Comparison of ENCODE assay signal across 24 cellular contexts in the genomic region with DNA sequence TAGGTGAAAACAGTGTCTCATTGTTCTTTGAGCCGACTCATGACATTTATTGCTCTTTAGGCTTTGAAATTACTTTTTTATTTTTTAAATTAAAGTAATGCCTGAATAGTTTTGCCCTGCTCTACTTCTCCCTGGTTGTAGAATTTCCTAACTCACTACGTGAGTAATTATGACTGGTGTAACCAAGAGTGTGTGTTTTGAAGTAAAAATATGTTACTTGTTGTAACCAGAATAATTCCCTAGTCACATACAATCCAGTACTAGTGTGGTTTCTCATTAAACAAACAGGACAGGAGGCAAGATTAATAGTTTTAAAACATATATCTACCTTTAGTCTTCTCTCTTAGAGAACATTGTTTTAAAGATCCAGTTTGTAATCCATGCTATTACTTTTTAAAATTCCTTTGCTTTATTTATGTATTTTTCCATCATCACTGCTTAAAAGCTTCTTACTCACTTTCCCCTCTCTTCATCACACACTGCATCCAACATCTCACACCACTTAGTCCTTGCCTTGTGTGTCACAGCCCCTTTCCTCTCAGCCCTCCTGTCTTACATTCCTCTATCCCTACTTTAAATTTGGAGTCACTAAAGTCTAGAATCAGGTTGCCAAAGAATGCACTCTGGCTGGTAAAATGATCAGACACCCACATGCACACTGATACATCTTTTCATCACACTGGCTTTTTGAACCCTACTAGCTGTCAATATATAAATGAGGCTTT.
A peak's percentile ranks its signal among the peaks of the same experiment; 100 is the strongest.
DNase-seq lines count a peak whose midpoint lies in the region; FAIRE-seq and TF ChIP-seq lines count a peak whose summit lies in the region.
"Had no signal": no experiment of that assay in that cellular context is flagged by ENCODE, and none has a peak within 500 bp of the region (broad histone marks: within the 10 kb centered on the region; RNA-seq: fewer than 3 reads in every experiment).

No MANE protein-coding gene starts in this region.

- no peak overlapping the region for H3K9ac ChIP-seq in smooth muscle cell (ENCODE audit: low read depth)

- peaks cover 30% of the 10 kb centered on the region for H3F3A ChIP-seq in smooth muscle cell (ENCODE audit: low read depth)

- peak overlapping the region; percentile 15 for H3K4me2 ChIP-seq in smooth muscle cell

- H3K27me3 ChIP-seq in smooth muscle cell (ENCODE audit: low read depth) (no peaks in the 10 kb centered on the region), H7 (ENCODE audit: control insufficient read depth, insufficient read depth, low read length) (no peaks in the 10 kb centered on the region)
- H3K27me3 ChIP-seq: gastrocnemius medialis had no signal

- H3K9me3 ChIP-seq in smooth muscle cell (replicated peaks; ENCODE audit: low read depth) = no peaks in the 10 kb centered on the region
- H3K9me3 ChIP-seq: gastrocnemius medialis, thoracic aorta had no signal

- no peaks in the 10 kb centered on the region for H3K79me2 ChIP-seq in smooth muscle cell (ENCODE audit: low read depth)

- H4K20me1 ChIP-seq in smooth muscle cell (ENCODE audit: low read depth) = no peaks in the 10 kb centered on the region

- H3K36me3 ChIP-seq in smooth muscle cell (ENCODE audit: low read depth) (no peaks in the 10 kb centered on the region), H7 (replicated peaks; ENCODE audit: control insufficient read depth, insufficient read depth, low read length) (no peaks in the 10 kb centered on the region)
- H3K36me3 ChIP-seq: gastrocnemius medialis, thoracic aorta had no signal

- H3K4me1 ChIP-seq in smooth muscle cell (ENCODE audit: low read depth) = no peaks in the 10 kb centered on the region
- H3K4me1 ChIP-seq: gastrocnemius medialis had no signal

- 73% methylated on average over 2 of the region's 2 CpGs for WGBS in smooth muscle cell (ENCODE audit: low lambda C conversion rate)

- peak; percentile 44 for DNase-seq in GM03348 (ENCODE audit: low spot score)
- peak; percentile 52 for DNase-seq in RCC 7860 (ENCODE audit: low spot score)
- DNase-seq in fibroblast of villous mesenchyme (ENCODE audit: low read depth) = peak; percentile 44
- DNase-seq in smooth muscle cell (lab: John Stamatoyannopoulos, UW; ENCODE audit: unreplicated experiment) = no peak
- no peak for DNase-seq in H7
- no peak for DNase-seq in putamen (ENCODE audit: low spot score)
- no peak for DNase-seq in stimulated activated naive CD4-positive, alpha-beta T cell treated with Interleukin-2 at 50 U/mL for 16 hours (lab: John Stamatoyannopoulos, UW)
- no peak for DNase-seq in SIG-M5 treated with dmso at 0.1 percent for 504 hours (lab: John Stamatoyannopoulos, UW; ENCODE audit: unreplicated experiment)
- DNase-seq: activated CD4-positive, alpha-beta T cell treated with anti-CD3 and anti-CD28 coated beads, Interleukin-2, amount 10 ng/mL, durations not matched to agents 24 days and 14 days; activated effector memory CD4-positive, alpha-beta T cell treated with anti-CD3 and anti-CD28 coated beads, Interleukin-2, amount 50 U/mL, for 16 hours; activated naive CD8-positive, alpha-beta T cell treated with anti-CD3 and anti-CD28 coated beads, Interleukin-2, amount 10 ng/mL, durations not matched to agents 7 days and 5 days; AML-193; CD4-positive, alpha-beta T cell; gastrocnemius medialis; left colon; NCI-H1105; NCI-H1930; NCI-H2171 treated with DMSO at 0.1 percent for 48 hours; NCI-H510A; RPMI8226; stimulated activated naive CD8-positive, alpha-beta T cell treated with anti-CD3 and anti-CD28 coated beads, Interleukin-15, Interleukin-2, amounts not matched to agents 100 U/mL and 50 U/mL, for 24 hours; T-cell had no signal

- TF ChIP-seq CTCF in fibroblast of villous mesenchyme (IDR thresholded peaks at IDR 0.05; ENCODE audit: insufficient read depth, low read depth, low read length) = no peak
- TF ChIP-seq CTCF in smooth muscle cell (IDR thresholded peaks at IDR 0.05; ENCODE audit: borderline replicate concordance, insufficient read depth, poor library complexity, severe bottlenecking) = no peak

- H3K4me3 ChIP-seq in fibroblast of villous mesenchyme (ENCODE audit: low read depth, low read length) (no peak overlapping the region), smooth muscle cell (no peak overlapping the region), H7 (ENCODE audit: insufficient read depth, low read depth, low read length) (no peak overlapping the region)
- H3K4me3 ChIP-seq: gastrocnemius medialis, thoracic aorta had no signal

- H3K27ac ChIP-seq in smooth muscle cell (ENCODE audit: low read depth) = no peak overlapping the region
- H3K27ac ChIP-seq: gastrocnemius medialis, thoracic aorta had no signal

- H2AFZ ChIP-seq in smooth muscle cell (ENCODE audit: low read depth) = no peak overlapping the region

- FAIRE-seq in RCC 7860 (lab: Jason Lieb, UNC) = peak; percentile 84
- FAIRE-seq: GM12891 had no signal

Comparison
In these comparisons a context has a peak if more than half of its experiments do, and no peak if none do; other contexts are left out.
1. DNase-seq: peak in GM03348 (single experiment), RCC 7860 (single experiment) and fibroblast of villous mesenchyme (single experiment); none in smooth muscle cell (single experiment), H7 (single experiment), putamen (single experiment), stimulated activated naive CD4-positive, alpha-beta T cell treated with Interleukin-2 at 50 U/mL for 16 hours (single experiment) and SIG-M5 treated with dmso at 0.1 percent for 504 hours (single experiment).